In genomic region chr5:72956324-72957140, GRCh38 we compare ENCODE assay signal across 1 cellular context.
TF ChIP-seq lines count a peak whose summit lies in the region.

No MANE protein-coding gene starts in this region.

TF ChIP-seq in K562, 482 proteins besides CTCF, POLR2A, EP300 and RAD21 (continued from another document and continues in another):
- TF ChIP-seq ZNF253 (CRISPR knock-in tag; conservative IDR thresholded peaks at IDR 0.05) (no peak), PHF8 (IDR thresholded peaks at IDR 0.05; ENCODE audit: borderline replicate concordance, low read length) (peak; percentile 31; the same call in 1 of the 2 replicates), ZNF445 (CRISPR knock-in tag; IDR thresholded peaks at IDR 0.05; ENCODE audit: low read depth) (no peak), ZNF146 (CRISPR knock-in tag; IDR thresholded peaks at IDR 0.05; ENCODE audit: unreplicated experiment) (no peak), SP2 (IDR thresholded peaks at IDR 0.05; ENCODE audit: extremely low read depth, low read depth, low read length, poor library complexity, severe bottlenecking) (no peak), GATAD2B (IDR thresholded peaks at IDR 0.05; ENCODE audit: borderline replicate concordance) (peak; percentile 47; the same call in 1 of the 2 replicates), CHD4 (IDR thresholded peaks at IDR 0.05; ENCODE audit: insufficient read depth, insufficient replicate concordance, low read depth, low read length, poor library complexity, severe bottlenecking) (peak; percentile 24), KDM1A (IDR thresholded peaks at IDR 0.05) (no peak), ADNP (tag; IDR thresholded peaks at IDR 0.05) (no peak), HDAC2 (IDR thresholded peaks at IDR 0.05) (0 out of 2 replicates have a peak, but pooled peaks have one; percentile 23), E2F3 (CRISPR knock-in tag; IDR thresholded peaks at IDR 0.05) (no peak), NR2C2 (CRISPR knock-in tag; IDR thresholded peaks at IDR 0.05) (no peak), NR2C2 (tag; IDR thresholded peaks at IDR 0.05) (no peak), DPF2 (IDR thresholded peaks at IDR 0.05) (0 out of 2 replicates have a peak, but pooled peaks have one; percentile 11), MTA1 (IDR thresholded peaks at IDR 0.05; ENCODE audit: borderline replicate concordance) (0 out of 2 replicates have a peak, but pooled peaks have one; percentile 31), SAP30 (IDR thresholded peaks at IDR 0.05; ENCODE audit: borderline replicate concordance, insufficient read depth, low read depth, low read length, poor library complexity, severe bottlenecking) (no peak), ESRRB (CRISPR knock-in tag; IDR thresholded peaks at IDR 0.05; ENCODE audit: borderline replicate concordance) (no peak), EZH2 (IDR thresholded peaks at IDR 0.05; ENCODE audit: borderline replicate concordance, low read depth, low read length) (no peak), TAL1 (IDR thresholded peaks at IDR 0.05) (no peak), RBM25 (IDR thresholded peaks at IDR 0.05; ENCODE audit: low read depth, low read length, severe bottlenecking) (no peak), SMARCE1 (IDR thresholded peaks at IDR 0.05) (peak; percentile 24; the same call in 1 of the 2 replicates), RBM34 (IDR thresholded peaks at IDR 0.05; ENCODE audit: borderline replicate concordance, insufficient read depth, low read length) (no peak), MLLT1 (IDR thresholded peaks at IDR 0.05) (peak; percentile 77 to 84; a peak in 3 of 4 replicates), ZNF23 (CRISPR knock-in tag; IDR thresholded peaks at IDR 0.05) (no peak), ZBTB12 (CRISPR knock-in tag; IDR thresholded peaks at IDR 0.05) (no peak), FOXP1 (CRISPR knock-in tag; IDR thresholded peaks at IDR 0.05) (no peak), ZNF311 (CRISPR knock-in tag; IDR thresholded peaks at IDR 0.05) (no peak), ZFP1 (CRISPR knock-in tag; IDR thresholded peaks at IDR 0.05) (no peak), CHD1 (IDR thresholded peaks at IDR 0.05; ENCODE audit: low read length) (peak; percentile 90), MTA3 (IDR thresholded peaks at IDR 0.05; ENCODE audit: borderline replicate concordance) (no peak), ZNF133 (CRISPR knock-in tag; IDR thresholded peaks at IDR 0.05) (no peak), ZNF668 (CRISPR knock-in tag; IDR thresholded peaks at IDR 0.05) (no peak), MCM3 (IDR thresholded peaks at IDR 0.05) (no peak), ATF4 (CRISPR knock-in tag; IDR thresholded peaks at IDR 0.05) (no peak), FOXO4 (CRISPR knock-in tag; IDR thresholded peaks at IDR 0.05) (no peak), SMC3 (conservative IDR thresholded peaks at IDR 0.05; ENCODE audit: insufficient read depth, low read depth, low read length) (no peak), ZNF431 (CRISPR knock-in tag; IDR thresholded peaks at IDR 0.05) (no peak), ZNF696 (CRISPR knock-in tag; conservative IDR thresholded peaks at IDR 0.05) (no peak), NCOA6 (IDR thresholded peaks at IDR 0.05) (no peak), SREBF1 (IDR thresholded peaks at IDR 0.05; ENCODE audit: borderline replicate concordance, low read depth, low read length) (no peak), GTF2B (IDR thresholded peaks at IDR 0.05; ENCODE audit: extremely low read depth, insufficient read length) (no peak), NEUROD1 (IDR thresholded peaks at IDR 0.05; ENCODE audit: borderline replicate concordance, low read depth, low read length, partially characterized antibody) (no peak), ZNF282 (CRISPR knock-in tag; IDR thresholded peaks at IDR 0.05) (no peak), ZFP30 (CRISPR knock-in tag; IDR thresholded peaks at IDR 0.05; ENCODE audit: borderline replicate concordance) (no peak), FOXA1 (IDR thresholded peaks at IDR 0.05; ENCODE audit: borderline replicate concordance) (no peak), RCOR1 (IDR thresholded peaks at IDR 0.05; ENCODE audit: borderline replicate concordance in 1 of 2, low read depth in 2 of 2, low read length in 2 of 2) (peak in 1 of 2 experiments; percentile 34; a peak in 1 of 4 replicates), ZNF239 (CRISPR knock-in tag; IDR thresholded peaks at IDR 0.05) (no peak), ZNF12 (CRISPR knock-in tag; IDR thresholded peaks at IDR 0.05) (no peak), PHF20 (IDR thresholded peaks at IDR 0.05; ENCODE audit: partially characterized antibody) (no peak), PCBP1 (IDR thresholded peaks at IDR 0.05; ENCODE audit: low read depth, low read length, poor library complexity, severe bottlenecking) (no peak), HMGN3 (IDR thresholded peaks at IDR 0.05; ENCODE audit: borderline replicate concordance, extremely low read depth, insufficient read length, low read depth, low read length) (no peak), ZFX (CRISPR knock-in tag; IDR thresholded peaks at IDR 0.05) (peak; percentile 50), RFX7 (CRISPR knock-in tag; IDR thresholded peaks at IDR 0.05) (no peak), HMBOX1 (IDR thresholded peaks at IDR 0.05) (no peak), HIVEP1 (CRISPR knock-in tag; IDR thresholded peaks at IDR 0.05) (no peak), KAT7 (CRISPR knock-in tag; IDR thresholded peaks at IDR 0.05; ENCODE audit: borderline replicate concordance) (no peak), PURB (CRISPR knock-in tag; IDR thresholded peaks at IDR 0.05; ENCODE audit: low read depth) (no peak), E2F1 (CRISPR knock-in tag; IDR thresholded peaks at IDR 0.05) (no peak), POLR3G (IDR thresholded peaks at IDR 0.05; ENCODE audit: extremely low read depth, insufficient read length, insufficient replicate concordance) (no peak), BCOR (IDR thresholded peaks at IDR 0.05) (no peak; the same call in 1 of the 2 replicates), ETV6 (IDR thresholded peaks at IDR 0.05; ENCODE audit: borderline replicate concordance in 1 of 2, low read depth in 2 of 2, low read length in 1 of 2) (no peak), ETV6 (CRISPR knock-in tag; IDR thresholded peaks at IDR 0.05; ENCODE audit: borderline replicate concordance) (no peak)
